11 cellular contexts compared by ENCODE assay signal in the genomic region with DNA sequence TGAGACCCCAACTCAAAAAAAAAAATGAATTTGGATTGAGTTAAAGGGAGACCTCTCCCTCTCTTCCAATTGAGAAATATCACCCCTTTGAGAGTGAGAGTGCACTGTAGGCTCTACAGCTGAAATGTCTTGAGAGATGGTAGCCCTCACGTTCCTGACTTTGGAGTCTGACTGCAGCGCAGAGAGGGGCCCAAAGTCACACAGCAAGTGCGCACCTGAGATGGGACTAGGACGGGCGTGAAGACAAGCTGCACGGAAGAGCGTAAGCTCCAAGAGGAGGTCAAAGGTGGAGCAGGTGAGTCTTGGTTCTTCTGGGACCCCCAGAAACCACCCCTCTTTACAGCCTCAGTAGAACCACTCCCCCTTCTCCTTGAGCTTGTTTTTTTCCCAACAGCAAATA. TPM values are rescaled to one million over a fixed set of nuclear protein-coding genes. Genes with fewer than 3 reads are reported as not detected.
A peak's percentile ranks its signal among the peaks of the same experiment; 100 is the strongest.
DNase-seq lines count a peak whose midpoint lies in the region; ATAC-seq, FAIRE-seq and TF ChIP-seq lines count a peak whose summit lies in the region.
"Had no signal": no experiment of that assay in that cellular context is flagged by ENCODE, and none has a peak within 500 bp of the region (broad histone marks: within the 10 kb centered on the region; RNA-seq: fewer than 3 reads in every experiment).

No MANE protein-coding gene starts in this region.

- H3K36me3 ChIP-seq in CD8-positive, alpha-beta memory T cell (ENCODE audit: insufficient read depth, low read length): peaks cover 7% of the 10 kb centered on the region
- H3K36me3 ChIP-seq in OCI-LY7 (ENCODE audit: insufficient read depth, low read length) (no peaks in the 10 kb centered on the region), duodenal mucosa (ENCODE audit: control insufficient read depth in 1 of 2, insufficient read depth in 2 of 2, low read length in 2 of 2) (no peaks in the 10 kb centered on the region), body of pancreas (replicated peaks in 1 of 2; ENCODE audit: insufficient read depth in 1 of 2, low read depth in 2 of 2) (no peaks in the 10 kb centered on the region)
- H3K36me3 ChIP-seq: tibial nerve had no signal

- no peaks in the 10 kb centered on the region for H3K27me3 Mint-ChIP-seq in CD8-positive, alpha-beta memory T cell

- H3K4me3 Mint-ChIP-seq in CD8-positive, alpha-beta memory T cell: peak overlapping the region; percentile 94 to 99 (median 97)

- H3K9me3 Mint-ChIP-seq in CD8-positive, alpha-beta memory T cell: no peaks in the 10 kb centered on the region

- no peak overlapping the region for H3K9ac ChIP-seq in duodenal mucosa (ENCODE audit: low read depth in 1 of 2, low read length in 2 of 2)

- intact Hi-C loops in OCI-LY7 (cut with micrococcal nuclease; ENCODE audit: unreplicated experiment): no loop called here
- intact Hi-C loops in body of pancreas (cut with DNase I): no loop called here

- peak overlapping the region; percentile 71 for H3K27ac ChIP-seq in CD8-positive, alpha-beta memory T cell (ENCODE audit: low read depth, low read length)
- H3K27ac ChIP-seq in OCI-LY7 (ENCODE audit: low read depth, low read length, poor library complexity, severe bottlenecking) (no peak overlapping the region), duodenal mucosa (ENCODE audit: low read depth, low read length) (no peak overlapping the region), skin epidermis (peak overlapping the region in 12 of 21 experiments; percentile 15 to 90 (median 68)), body of pancreas (no peak overlapping the region)

- no peaks in the 10 kb centered on the region for H3K79me2 ChIP-seq in OCI-LY7 (ENCODE audit: insufficient read depth, low read depth, low read length)

- H4K20me1 ChIP-seq in OCI-LY7 (ENCODE audit: insufficient read depth, low read length): no peaks in the 10 kb centered on the region

- H3K27ac Mint-ChIP-seq in CD8-positive, alpha-beta memory T cell: peak overlapping the region; percentile 95 to 99 (median 98)

- TF ChIP-seq POLR2A in body of pancreas (IDR thresholded peaks at IDR 0.05): no peak

- no TSS peak for BruUV-seq in OCI-LY7 (replicated peaks; lab: Mats Ljungman, UMichigan)

- H3K36me3 Mint-ChIP-seq in CD8-positive, alpha-beta memory T cell: peaks cover 0 to 51% (median 3%) of the 10 kb centered on the region in 3 donors

- no peaks in the 10 kb centered on the region for H3K27me3 ChIP-seq in CD8-positive, alpha-beta memory T cell (ENCODE audit: insufficient read depth, low read length, poor library complexity, severe bottlenecking)
- H3K27me3 ChIP-seq in duodenal mucosa (ENCODE audit: control insufficient read depth in 1 of 2, insufficient read depth in 2 of 2, low read length in 2 of 2): no peaks in the 10 kb centered on the region
- H3K27me3 ChIP-seq in body of pancreas: no peaks in the 10 kb centered on the region
- H3K27me3 ChIP-seq: tibial nerve had no signal

- DNase-seq in CD8-positive, alpha-beta memory T cell: no peak
- DNase-seq in OCI-LY7 (ENCODE audit: low spot score) (no peak), cerebellar nuclear complex (lab: John Stamatoyannopoulos, UW) (no peak), RCC 7860 (ENCODE audit: low spot score) (no peak), body of pancreas (no peak)
- DNase-seq: NCI-H748 treated with DMSO at 0.1 percent for 48 hours had no signal

- WGBS in body of pancreas, 2 donors: 76 to 91% methylated on average over 7 of the region's 7 CpGs

- TF ChIP-seq CTCF in OCI-LY7 (conservative IDR thresholded peaks at IDR 0.05; ENCODE audit: low read length) (no peak), body of pancreas (IDR thresholded peaks at IDR 0.05) (no peak)

- peaks cover 45% of the 10 kb centered on the region for H3K4me1 ChIP-seq in CD8-positive, alpha-beta memory T cell (ENCODE audit: insufficient read depth, low read length)
- H3K4me1 ChIP-seq in OCI-LY7 (ENCODE audit: insufficient read depth, low read length, poor library complexity, severe bottlenecking): peaks cover 26% of the 10 kb centered on the region
- no peaks in the 10 kb centered on the region for H3K4me1 ChIP-seq in duodenal mucosa (ENCODE audit: control insufficient read depth in 1 of 2, insufficient read depth in 2 of 2, low read length in 2 of 2)
- H3K4me1 ChIP-seq in body of pancreas: no peaks in the 10 kb centered on the region

- POLR2A ChIA-PET in CD8-positive, alpha-beta memory T cell (lab: Charles Lee): interaction anchor here (0.9 to 2.8 kb wide), 8 partner anchors 12 to 101 kb away, joined by 3 to 14 read pairs (median 6); partner anchors contain the start of genes NDRG3, RAB5IF and TGIF2
- POLR2A ChIA-PET in OCI-LY7 (lab: Charles Lee): interaction anchor here (0.5 to 1.2 kb wide), 4 partner anchors 15 to 84 kb away, joined by 3 to 5 read pairs (median 3); partner anchors contain the start of gene RAB5IF

- H2AFZ ChIP-seq in OCI-LY7 (ENCODE audit: low read length): peak overlapping the region; percentile 58; the same call in 1 of the 2 replicates

- FAIRE-seq in RCC 7860 (lab: Jason Lieb, UNC): no peak
- FAIRE-seq: islet of Langerhans had no signal

- peaks cover 50 to 63% (median 61%) of the 10 kb centered on the region in 3 donors for H3K4me1 Mint-ChIP-seq in CD8-positive, alpha-beta memory T cell

- H3K9me3 ChIP-seq in CD8-positive, alpha-beta memory T cell (ENCODE audit: low read length): no peaks in the 10 kb centered on the region
- no peaks in the 10 kb centered on the region for H3K9me3 ChIP-seq in OCI-LY7 (ENCODE audit: low read length)
- no peaks in the 10 kb centered on the region for H3K9me3 ChIP-seq in duodenal mucosa (ENCODE audit: control insufficient read depth in 1 of 2, low read length in 2 of 2)
- H3K9me3 ChIP-seq in body of pancreas: no peaks in the 10 kb centered on the region
- H3K9me3 ChIP-seq: tibial nerve had no signal

- no peaks in the 10 kb centered on the region for H3K9me2 ChIP-seq in OCI-LY7 (ENCODE audit: insufficient read depth, low read length)

- H3K4me3 ChIP-seq in CD8-positive, alpha-beta memory T cell (ENCODE audit: low read length): peak overlapping the region; percentile 91
- H3K4me3 ChIP-seq in OCI-LY7 (ENCODE audit: low read depth, low read length, poor library complexity, severe bottlenecking) (no peak overlapping the region), duodenal mucosa (ENCODE audit: low read depth in 1 of 2, low read length in 2 of 2) (peak overlapping the region; percentile 0 to 24), skin epidermis (peak overlapping the region in 6 of 7 experiments; percentile 11 to 35 (median 21)), body of pancreas (no peak overlapping the region)

- CTCF ChIA-PET in CD8-positive, alpha-beta memory T cell (lab: Charles Lee): interaction anchor here (1.0 to 3.5 kb wide), 12 partner anchors 10 to 163 kb away, joined by 3 to 30 read pairs (median 4); partner anchors contain the start of gene RAB5IF
- CTCF ChIA-PET in OCI-LY7 (lab: Charles Lee; ENCODE audit: unreplicated experiment): no interaction called here

- ATAC-seq in HG02759 (IDR thresholded peaks at IDR 0.05; ENCODE audit: unreplicated experiment) (no peak), body of pancreas (no peak)

- peak overlapping the region; percentile 15 for H3K4me2 ChIP-seq in OCI-LY7 (ENCODE audit: low read length)

RNA-seq across cellular contexts. Expression of gene SLA2, which starts 0.6 kb away (rescaled TPM):
- 10 to 100 TPM; 47.8 to 51.2 TPM for total RNA-seq in CD8-positive, alpha-beta memory T cell
- 15.0 TPM for polyA plus RNA-seq in CD8-positive, alpha-beta memory T cell
- total RNA-seq in OCI-LY7 (2014; rRNA removed; shearing (Covaris generic)): 1.5 and 2.0 TPM in 2 replicates
- total RNA-seq in OCI-LY7 (2022): 4.1 and 5.0 TPM in 2 replicates
- total RNA-seq in body of pancreas: 1 to 10 TPM in 1 of 2 donors, not detected in 1; 1.0 TPM

RNA-seq across cellular contexts. Expression of gene RAB5IF, which starts 39.8 kb away (rescaled TPM):
- 100 to 1,000 TPM; 159 to 173 TPM for total RNA-seq in CD8-positive, alpha-beta memory T cell
- polyA plus RNA-seq in CD8-positive, alpha-beta memory T cell: 180 TPM
- 66.6 and 72.2 TPM in 2 replicates for total RNA-seq in OCI-LY7 (2014; rRNA removed; shearing (Covaris generic))
- total RNA-seq in OCI-LY7 (2022) (76.0 and 94.8 TPM in 2 replicates), body of pancreas (10 to 100 TPM; 27.0 to 42.0 TPM)

Comparison
In these comparisons a context has a peak if more than half of its experiments do, and no peak if none do; other contexts are left out.
1. H3K27ac ChIP-seq: peak in CD8-positive, alpha-beta memory T cell (single experiment) and skin epidermis (12 of 21); none in OCI-LY7 (single experiment), duodenal mucosa (single experiment) and body of pancreas (0 of 4).
2. H3K4me3 ChIP-seq: peak in CD8-positive, alpha-beta memory T cell (single experiment), duodenal mucosa (2 of 2) and skin epidermis (6 of 7); none in OCI-LY7 (single experiment) and body of pancreas (0 of 2).
3. RNA of gene SLA2, which starts 0.6 kb away (total RNA-seq): 47.8 to 51.2 TPM in CD8-positive, alpha-beta memory T cell; 1.5 to 5.0 TPM in OCI-LY7 and 1.0 TPM in body of pancreas; every median in the first group is over 4 times any median in the second.